ENCODE assay signal across 9 cellular contexts in genomic region chr13:46598140-46598819, GRCh38. TPM values are rescaled to one million over a fixed set of nuclear protein-coding genes. Genes with fewer than 3 reads are reported as not detected.
A peak's percentile ranks its signal among the peaks of the same experiment; 100 is the strongest.
DNase-seq lines count a peak whose midpoint lies in the region; ATAC-seq and TF ChIP-seq lines count a peak whose summit lies in the region.
"Had no signal": no experiment of that assay in that cellular context is flagged by ENCODE, and none has a peak within 500 bp of the region (broad histone marks: within the 10 kb centered on the region; RNA-seq: fewer than 3 reads in every experiment).

No MANE protein-coding gene starts in this region.

- ATAC-seq in left ventricle myocardium superior (peak; percentile 27), right cardiac atrium (no peak), HG03103 (IDR thresholded peaks at IDR 0.05; ENCODE audit: low read depth, unreplicated experiment) (peak; percentile 32)
- ATAC-seq in activated T-helper 17 cell treated with anti-CD3 and anti-CD28 coated beads, Interleukin-2, amount 50 U/mL, for 72 hours (replicated peaks), result peak; percentile 30

- no peak overlapping the region for H3K4me3 ChIP-seq in right cardiac atrium (ENCODE audit: low read length)
- no peak overlapping the region for H3K4me3 ChIP-seq in osteoblast (ENCODE audit: insufficient read depth, low read length)

- peak overlapping the region; percentile 11 for H3K27ac Mint-ChIP-seq in activated T-helper 17 cell treated with anti-CD3 and anti-CD28 coated beads, Interleukin-2, amount 50 U/mL, for 72 hours

- peaks cover 31% of the 10 kb centered on the region for H4K20me1 ChIP-seq in osteoblast (ENCODE audit: insufficient read depth, low read length)

- 74% methylated on average over 7 of the region's 7 CpGs for WGBS in right cardiac atrium

- intact Hi-C loops in left ventricle myocardium superior (cut with micrococcal nuclease) (no loop called here), right cardiac atrium (cut with DNase I) (no loop called here)

- H3K27me3 Mint-ChIP-seq in activated T-helper 17 cell treated with anti-CD3 and anti-CD28 coated beads, Interleukin-2, amount 50 U/mL, for 72 hours, result no peaks in the 10 kb centered on the region

- H3K9me3 Mint-ChIP-seq in activated T-helper 17 cell treated with anti-CD3 and anti-CD28 coated beads, Interleukin-2, amount 50 U/mL, for 72 hours, result no peaks in the 10 kb centered on the region
- H3K9me3 Mint-ChIP-seq: nephron had no signal

- DNase-seq in left ventricle myocardium superior (no peak), right cardiac atrium (no peak), osteoblast (ENCODE audit: insufficient read length, low spot score, missing footprints) (no peak), GOT3 (lab: John Stamatoyannopoulos, UW) (no peak), GM20000 (ENCODE audit: low spot score) (no peak), ACHN (no peak)

- H3K9me3 ChIP-seq in right cardiac atrium (ENCODE audit: control insufficient read depth, low read length) (no peaks in the 10 kb centered on the region), osteoblast (ENCODE audit: low read depth, low read length) (no peaks in the 10 kb centered on the region)

- H3K79me2 ChIP-seq in osteoblast (ENCODE audit: insufficient read depth, low read length), result peaks cover 71% of the 10 kb centered on the region

- no peak overlapping the region for H3K4me2 ChIP-seq in osteoblast (ENCODE audit: insufficient read depth, low read length)

- H3K27ac ChIP-seq in right cardiac atrium (ENCODE audit: low read length) (no peak overlapping the region), osteoblast (ENCODE audit: low read depth, low read length) (no peak overlapping the region)

- TF ChIP-seq CTCF in osteoblast (IDR thresholded peaks at IDR 0.05; ENCODE audit: extremely low read depth, low read depth, low read length) (no peak), GM20000 (IDR thresholded peaks at IDR 0.05; ENCODE audit: extremely low read depth, missing control alignments) (no peak)

- H3K4me1 ChIP-seq in right cardiac atrium (ENCODE audit: control insufficient read depth, insufficient read depth, low read length) (peaks cover 16% of the 10 kb centered on the region), osteoblast (ENCODE audit: insufficient read depth, low read length) (peaks cover 14% of the 10 kb centered on the region)

- H2AFZ ChIP-seq in osteoblast (ENCODE audit: low read length), result no peak overlapping the region

- peak overlapping the region; percentile 42 for H3K4me3 Mint-ChIP-seq in activated T-helper 17 cell treated with anti-CD3 and anti-CD28 coated beads, Interleukin-2, amount 50 U/mL, for 72 hours
- H3K4me3 Mint-ChIP-seq: nephron had no signal

- in situ Hi-C loops in ACHN (cut with HindIII; ENCODE audit: low pct_ligation_motif_present, low pct_unique_long_range_greater_than_20kb, low sequenced_read_pairs), result no loop called here

- H3K36me3 ChIP-seq in osteoblast (ENCODE audit: insufficient read depth, low read length), result no peaks in the 10 kb centered on the region

- H3K4me1 Mint-ChIP-seq in activated T-helper 17 cell treated with anti-CD3 and anti-CD28 coated beads, Interleukin-2, amount 50 U/mL, for 72 hours, result peaks cover 29% of the 10 kb centered on the region

- no peaks in the 10 kb centered on the region for H3K27me3 ChIP-seq in right cardiac atrium (ENCODE audit: control insufficient read depth, insufficient read depth)
- no peaks in the 10 kb centered on the region for H3K27me3 ChIP-seq in osteoblast (ENCODE audit: insufficient read depth, low read length)

- H3K36me3 Mint-ChIP-seq in activated T-helper 17 cell treated with anti-CD3 and anti-CD28 coated beads, Interleukin-2, amount 50 U/mL, for 72 hours (ENCODE audit: low read depth), result no peaks in the 10 kb centered on the region

RNA-seq across cellular contexts. Expression of gene LRCH1, which starts 45.3 kb away (rescaled TPM):
- total RNA-seq in left ventricle myocardium superior (12.5 TPM), right cardiac atrium (10 to 100 TPM; 10.1 to 11.4 (median 10.7) TPM), osteoblast (6.9 and 7.1 TPM in 2 replicates)
- 4.8 TPM for polyA plus RNA-seq in right cardiac atrium
- 10 to 100 TPM; 14.7 to 15.3 TPM for total RNA-seq in activated T-helper 17 cell treated with anti-CD3 and anti-CD28 coated beads, Interleukin-2, amount 50 U/mL, for 72 hours

Comparison
In these comparisons a context has a peak if more than half of its experiments do, and no peak if none do; other contexts are left out.
1. ATAC-seq: peak in left ventricle myocardium superior (single experiment), HG03103 (single experiment) and activated T-helper 17 cell treated with anti-CD3 and anti-CD28 coated beads, Interleukin-2, amount 50 U/mL, for 72 hours (single experiment); none in right cardiac atrium (0 of 2).